ENCODE assay signal across 16 cellular contexts in the genomic region with DNA sequence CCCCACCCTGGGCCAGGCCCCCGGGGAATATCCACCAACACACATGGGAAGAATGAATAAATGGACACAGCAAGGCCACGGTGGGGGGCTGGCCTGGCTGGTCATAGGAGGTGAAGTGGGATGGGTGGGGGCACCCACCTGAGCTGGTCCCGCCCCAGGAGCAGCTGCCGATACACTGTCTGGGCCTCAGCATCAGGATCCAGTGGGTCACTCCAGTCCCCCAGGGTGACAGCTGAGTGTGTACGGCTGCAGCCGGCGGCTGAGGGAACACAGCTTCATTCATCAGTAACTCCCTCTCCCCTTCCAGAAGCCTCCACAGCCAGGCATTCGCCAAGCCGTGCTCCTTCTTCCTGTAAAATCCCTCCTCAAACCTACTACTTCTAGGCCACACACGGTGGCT. TPM values are rescaled to one million over a fixed set of nuclear protein-coding genes. Genes with fewer than 3 reads are reported as not detected.
DNase-seq lines count a peak whose midpoint lies in the region; ATAC-seq and TF ChIP-seq lines count a peak whose summit lies in the region.
"Had no signal": no experiment of that assay in that cellular context is flagged by ENCODE, and none has a peak within 500 bp of the region (broad histone marks: within the 10 kb centered on the region; RNA-seq: fewer than 3 reads in every experiment).

No MANE protein-coding gene starts in this region.

- DNase-seq in Right ventricle myocardium superior: peak; percentile 38
- DNase-seq in cardiac septum (ENCODE audit: low spot score): no peak
- DNase-seq in neuronal stem cell (ENCODE audit: low spot score): no peak
- DNase-seq in activated CD4-positive, CD25-positive, alpha-beta regulatory T cell treated with anti-CD3 and anti-CD28 coated beads, Interleukin-2, amount 50 U/mL, for 72 hours: no peak
- no peak for DNase-seq in effector memory CD4-positive, alpha-beta T cell
- no peak for DNase-seq in osteocyte (ENCODE audit: extremely low spot score, unreplicated experiment)
- no peak for DNase-seq in NCI-H187 (lab: John Stamatoyannopoulos, UW)
- DNase-seq: CD8-positive, alpha-beta T cell; COR-L47; DND-41; HCEC 1CT; HFFc6 had no signal

- H3K27me3 ChIP-seq in SU-DHL-6 (ENCODE audit: low read length): no peaks in the 10 kb centered on the region
- peaks cover 0 to 23% (median 0%) of the 10 kb centered on the region in 3 experiments for H3K27me3 ChIP-seq in neuronal stem cell (ENCODE audit: control insufficient read depth in 3 of 3, insufficient read depth in 3 of 3, low read depth in 1 of 3, low read length in 3 of 3)
- H3K27me3 ChIP-seq in effector memory CD4-positive, alpha-beta T cell (replicated peaks; ENCODE audit: control insufficient read depth, insufficient read depth, low read length, poor library complexity, severe bottlenecking): no peaks in the 10 kb centered on the region

- H3K79me2 ChIP-seq in SU-DHL-6 (ENCODE audit: insufficient read depth, low read length): peaks cover 4% of the 10 kb centered on the region; the same call in 1 of the 2 replicates

- H3K4me2 ChIP-seq in SU-DHL-6 (ENCODE audit: low read depth, low read length, poor library complexity, severe bottlenecking): no peak overlapping the region
- H3K4me2 ChIP-seq in neuronal stem cell (ENCODE audit: insufficient read depth, low read length, poor library complexity, severe bottlenecking): no peak overlapping the region

- H3K9me3 ChIP-seq in SU-DHL-6 (ENCODE audit: insufficient read depth, low read length) (no peaks in the 10 kb centered on the region), neuronal stem cell (replicated peaks in 1 of 2; ENCODE audit: control insufficient read depth in 2 of 2, insufficient read depth in 1 of 2, low read depth in 1 of 2, low read length in 2 of 2) (no peaks in the 10 kb centered on the region)
- H3K9me3 ChIP-seq in effector memory CD4-positive, alpha-beta T cell (ENCODE audit: control insufficient read depth, low read length): no peaks in the 10 kb centered on the region

- TF ChIP-seq CTCF in SU-DHL-6 (IDR thresholded peaks at IDR 0.05; ENCODE audit: insufficient read depth, low read length, poor library complexity, severe bottlenecking) (no peak), osteocyte (IDR thresholded peaks at IDR 0.05) (no peak)

- H2AFZ ChIP-seq in SU-DHL-6 (ENCODE audit: low read depth, low read length, severe bottlenecking): no peak overlapping the region
- no peak overlapping the region for H2AFZ ChIP-seq in neuronal stem cell (ENCODE audit: low read length)

- H3K9me3 Mint-ChIP-seq in osteocyte (ENCODE audit: unreplicated experiment): no peaks in the 10 kb centered on the region
- H3K9me3 Mint-ChIP-seq: CD8-positive, alpha-beta T cell; HFFc6 had no signal

- peaks cover 67% of the 10 kb centered on the region for H3F3A ChIP-seq in SU-DHL-6 (ENCODE audit: insufficient read depth)

- no peak for ATAC-seq in Right ventricle myocardium superior (ENCODE audit: poor library complexity)
- ATAC-seq: CD8-positive, alpha-beta T cell had no signal

- no peak overlapping the region for H2BK120ac ChIP-seq in neuronal stem cell (ENCODE audit: low read depth, low read length)

- H3K36me3 Mint-ChIP-seq in osteocyte (ENCODE audit: unreplicated experiment): no peaks in the 10 kb centered on the region
- H3K36me3 Mint-ChIP-seq: CD8-positive, alpha-beta T cell had no signal

- H2BK12ac ChIP-seq in neuronal stem cell (ENCODE audit: low read length): no peak overlapping the region

- H4K20me1 ChIP-seq in SU-DHL-6 (ENCODE audit: low read depth, low read length): no peaks in the 10 kb centered on the region

- peak overlapping the region; percentile 74 for H3K27ac ChIP-seq in SU-DHL-6 (ENCODE audit: low read depth, low read length)
- H3K27ac ChIP-seq in neuronal stem cell (replicated peaks; ENCODE audit: low read length): no peak overlapping the region
- H3K27ac ChIP-seq in effector memory CD4-positive, alpha-beta T cell (ENCODE audit: insufficient read depth, low read length, poor library complexity, severe bottlenecking): no peak overlapping the region
- H3K27ac ChIP-seq: 22Rv1, HL-60 had no signal

- no peak overlapping the region for H3K4me3 Mint-ChIP-seq in osteocyte (ENCODE audit: unreplicated experiment)
- H3K4me3 Mint-ChIP-seq: CD8-positive, alpha-beta T cell; HFFc6 had no signal

- H3K9me2 ChIP-seq in SU-DHL-6 (replicated peaks; ENCODE audit: insufficient read depth, low read length): no peaks in the 10 kb centered on the region

- peaks cover 36% of the 10 kb centered on the region for H3K27me3 Mint-ChIP-seq in osteocyte (ENCODE audit: unreplicated experiment)

- WGBS in neuronal stem cell (ENCODE audit: extremely low coverage in 2 of 2, insufficient read length in 2 of 2, insufficient replicate concordance in 1 of 2), 2 donors: no CpG with 5 or more reads among the region's 10 CpGs

- no peak overlapping the region for H3K23ac ChIP-seq in neuronal stem cell (ENCODE audit: low read depth, low read length, poor library complexity)

- H3K9ac ChIP-seq in SU-DHL-6 (ENCODE audit: low read length) (no peak overlapping the region), neuronal stem cell (ENCODE audit: low read depth, low read length, poor library complexity) (no peak overlapping the region)

- no peak overlapping the region for H4K91ac ChIP-seq in neuronal stem cell (ENCODE audit: low read depth, low read length, poor library complexity)

- H2BK15ac ChIP-seq in neuronal stem cell (ENCODE audit: low read length): no peak overlapping the region

- peak overlapping the region; percentile 33 for H3K18ac ChIP-seq in neuronal stem cell (ENCODE audit: low read length)

- H4K8ac ChIP-seq in neuronal stem cell (ENCODE audit: low read depth, low read length): no peak overlapping the region

- no peaks in the 10 kb centered on the region for H3K36me3 ChIP-seq in SU-DHL-6 (ENCODE audit: low read length)
- no peaks in the 10 kb centered on the region for H3K36me3 ChIP-seq in neuronal stem cell (replicated peaks in 1 of 2; ENCODE audit: control insufficient read depth in 2 of 2, insufficient read depth in 2 of 2, low read length in 2 of 2)
- peaks cover 5% of the 10 kb centered on the region for H3K36me3 ChIP-seq in effector memory CD4-positive, alpha-beta T cell (ENCODE audit: control insufficient read depth, insufficient read depth, low read length)

- no peak overlapping the region for H3K4ac ChIP-seq in neuronal stem cell (ENCODE audit: low read length)

- H2AK5ac ChIP-seq in neuronal stem cell (ENCODE audit: low read depth, low read length): no peak overlapping the region

- no peak overlapping the region for H3K14ac ChIP-seq in neuronal stem cell (ENCODE audit: low read length)

- H3K4me3 ChIP-seq in SU-DHL-6 (ENCODE audit: insufficient read depth, low read length, poor library complexity, severe bottlenecking) (no peak overlapping the region), neuronal stem cell (ENCODE audit: low read length in 2 of 2) (no peak overlapping the region)
- no peak overlapping the region for H3K4me3 ChIP-seq in effector memory CD4-positive, alpha-beta T cell (ENCODE audit: insufficient read depth, low read depth, low read length, poor library complexity, severe bottlenecking)

- intact Hi-C loops in Right ventricle myocardium superior (cut with DNase I): no loop called here
- intact Hi-C loops in cardiac septum (cut with DNase I): no loop called here

- no peaks in the 10 kb centered on the region for H3K79me1 ChIP-seq in neuronal stem cell (ENCODE audit: low read depth, low read length)

- no peak overlapping the region for H3K27ac Mint-ChIP-seq in osteocyte (ENCODE audit: unreplicated experiment)
- H3K27ac Mint-ChIP-seq: CD8-positive, alpha-beta T cell; HFFc6 had no signal

- peaks cover 8 to 13% of the 10 kb centered on the region in 2 donors for H3K4me1 ChIP-seq in neuronal stem cell (ENCODE audit: control insufficient read depth in 2 of 2, insufficient read depth in 1 of 2, low read depth in 1 of 2, low read length in 2 of 2)
- no peaks in the 10 kb centered on the region for H3K4me1 ChIP-seq in effector memory CD4-positive, alpha-beta T cell (ENCODE audit: control insufficient read depth, insufficient read depth, low read length, poor library complexity, severe bottlenecking)

- H2BK5ac ChIP-seq in neuronal stem cell (ENCODE audit: low read length): no peak overlapping the region

- peaks cover 3% of the 10 kb centered on the region for H3K4me1 Mint-ChIP-seq in osteocyte (ENCODE audit: unreplicated experiment)

RNA-seq across cellular contexts. Expression of a gene that starts 33.8 kb away (rescaled TPM):
- total RNA-seq in Right ventricle myocardium superior (not detected), cardiac septum (not detected), osteocyte (not detected in 2 replicates)
- 0.26 TPM for polyA plus RNA-seq in neuronal stem cell (2013, experiment 1 of 2)
- polyA plus RNA-seq in neuronal stem cell (2013, experiment 2 of 2): 0.19 TPM
- total RNA-seq: HFFc6 had no signal

RNA-seq across cellular contexts. Expression of a gene that starts 45.2 kb away (rescaled TPM):
- total RNA-seq in Right ventricle myocardium superior: 1.6 TPM
- total RNA-seq in cardiac septum: 2.6 TPM
- 8.5 TPM for polyA plus RNA-seq in neuronal stem cell (2013, experiment 1 of 2)
- polyA plus RNA-seq in neuronal stem cell (2013, experiment 2 of 2): 8.4 TPM
- not detected in 2 replicates for total RNA-seq in osteocyte
- total RNA-seq: HFFc6 had no signal

RNA-seq across cellular contexts. Expression of a gene that starts 47.8 kb away (rescaled TPM):
- not detected for total RNA-seq in Right ventricle myocardium superior
- total RNA-seq in cardiac septum: not detected
- polyA plus RNA-seq in neuronal stem cell (2013, experiment 1 of 2): 0.22 TPM
- 0.19 TPM for polyA plus RNA-seq in neuronal stem cell (2013, experiment 2 of 2)
- not detected in 2 replicates for total RNA-seq in osteocyte
- total RNA-seq: H4 had no signal
